10 cellular contexts compared by ENCODE assay signal in the genomic region with DNA sequence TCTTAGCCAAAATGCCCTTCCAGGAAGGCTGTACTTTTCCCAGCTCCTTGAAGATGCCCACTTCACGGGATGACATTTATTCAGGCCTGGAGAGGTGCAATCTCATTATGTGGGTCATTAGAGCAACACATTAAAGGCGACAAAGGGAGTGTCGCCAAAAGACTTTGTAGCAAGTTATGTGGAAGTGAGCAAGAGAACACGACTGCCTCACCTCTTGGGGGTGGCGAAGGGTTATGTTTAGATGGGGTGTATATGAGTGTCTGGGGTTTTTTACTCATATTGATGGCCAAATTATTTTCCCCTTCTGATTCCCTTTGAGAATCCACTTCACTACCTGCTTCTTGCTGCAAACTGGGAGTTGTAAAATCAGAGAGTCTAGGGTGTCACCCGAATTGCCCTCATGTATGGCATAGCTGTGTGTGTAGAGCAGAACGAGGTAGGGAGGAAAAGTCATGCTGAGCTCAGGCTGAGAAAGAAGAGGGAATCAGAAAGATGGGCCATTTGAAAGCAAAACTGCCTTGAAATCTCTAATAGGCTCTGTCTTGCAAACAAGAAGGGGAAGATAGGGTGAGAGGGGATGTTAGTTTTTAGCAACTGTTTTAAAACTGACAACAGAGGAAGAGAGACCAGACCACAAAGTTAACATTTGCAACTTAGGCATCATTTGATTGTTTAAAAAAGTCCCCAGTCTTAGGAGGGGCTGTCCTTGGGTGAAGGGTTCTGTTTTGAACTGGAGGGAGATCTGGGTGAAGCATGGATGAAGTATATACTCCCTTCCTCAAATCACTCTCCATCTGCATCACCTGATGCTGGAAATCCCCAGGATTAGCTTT.
A peak's percentile ranks its signal among the peaks of the same experiment; 100 is the strongest.
DNase-seq lines count a peak whose midpoint lies in the region; ATAC-seq and TF ChIP-seq lines count a peak whose summit lies in the region.
"Had no signal": no experiment of that assay in that cellular context is flagged by ENCODE, and none has a peak within 500 bp of the region (broad histone marks: within the 10 kb centered on the region; RNA-seq: fewer than 3 reads in every experiment).

No MANE protein-coding gene starts in this region.

- intact Hi-C loops in activated B cell treated with CpG ODN at 0.5 μM for 24 hours (cut with micrococcal nuclease): loop anchor here (1.0 kb wide), 4 partner anchors 15 to 95 kb away; no protein-coding TSS in a partner anchor
- intact Hi-C loops in left ventricle myocardium superior (cut with micrococcal nuclease): loop anchor here (10.0 kb wide), 1 partner anchor 557 kb away; no protein-coding TSS in a partner anchor

- DNase-seq in GM10248 (ENCODE audit: extremely low spot score) (peak; percentile 56), activated B cell treated with CpG ODN at 0.5 μM for 24 hours (no peak), foreskin fibroblast (no peak), foreskin keratinocyte (no peak), left ventricle myocardium superior (no peak), superior temporal gyrus (ENCODE audit: extremely low spot score) (no peak)
- DNase-seq: lower lobe of right lung; stimulated activated CD4-positive, alpha-beta T cell treated with anti-CD3 and anti-CD28 coated beads, Interleukin-12 subunit alpha, Interleukin-12 subunit beta, amount 100 ng/mL, for 4 hours had no signal

- H3K9me3 Mint-ChIP-seq in activated B cell treated with CpG ODN at 0.5 μM for 24 hours: no peaks in the 10 kb centered on the region

- H3K4me1 ChIP-seq in foreskin keratinocyte: no peaks in the 10 kb centered on the region
- H3K4me1 ChIP-seq: lower lobe of right lung had no signal

- POLR2A ChIA-PET in GM10248 (lab: Yijun Ruan, JAX) (interaction anchor here (1.0 to 1.2 kb wide), 2 partner anchors 16 to 17 kb away, joined by 3 read pairs; no protein-coding TSS in a partner anchor), activated B cell treated with CpG ODN at 0.5 μM for 24 hours (lab: Charles Lee) (interaction anchor here (0.5 to 4.9 kb wide), 11 partner anchors 13 to 1531 kb away, joined by 3 to 36 read pairs (median 6); no protein-coding TSS in a partner anchor)

- ATAC-seq in GM19328 (IDR thresholded peaks at IDR 0.05; ENCODE audit: unreplicated experiment): peak; percentile 61
- peak; percentile 65 for ATAC-seq in HG02938 (IDR thresholded peaks at IDR 0.05; ENCODE audit: unreplicated experiment)
- peak; percentile 81 for ATAC-seq in activated B cell treated with CpG ODN at 0.5 μM for 24 hours (ENCODE audit: low read depth)
- no peak for ATAC-seq in foreskin keratinocyte
- ATAC-seq in left ventricle myocardium superior: no peak
- ATAC-seq: lower lobe of right lung had no signal

- no peak for TF ChIP-seq CTCF in GM10248 (IDR thresholded peaks at IDR 0.05; ENCODE audit: control extremely low read depth, extremely low read depth, low read depth, missing control alignments)
- TF ChIP-seq CTCF in activated B cell treated with CpG ODN at 0.5 μM for 24 hours (IDR thresholded peaks at IDR 0.05): no peak
- TF ChIP-seq CTCF in foreskin fibroblast (IDR thresholded peaks at IDR 0.05; ENCODE audit: low read depth, low read length): no peak
- TF ChIP-seq CTCF in foreskin keratinocyte (conservative IDR thresholded peaks at IDR 0.05): no peak

- H3K27me3 Mint-ChIP-seq in activated B cell treated with CpG ODN at 0.5 μM for 24 hours: no peaks in the 10 kb centered on the region

- H3K4me1 Mint-ChIP-seq in activated B cell treated with CpG ODN at 0.5 μM for 24 hours: peaks cover 64% of the 10 kb centered on the region

- no peaks in the 10 kb centered on the region for H3K36me3 Mint-ChIP-seq in activated B cell treated with CpG ODN at 0.5 μM for 24 hours (ENCODE audit: low read depth)

- H3K4me3 Mint-ChIP-seq in activated B cell treated with CpG ODN at 0.5 μM for 24 hours: peak overlapping the region; percentile 76

- peaks cover 3% of the 10 kb centered on the region for H3K27me3 ChIP-seq in foreskin keratinocyte

- CTCF ChIA-PET in GM10248 (lab: Yijun Ruan, JAX) (interaction anchor here (1.2 to 2.3 kb wide), 7 partner anchors 8 to 95 kb away, joined by 3 to 8 read pairs (median 3); no protein-coding TSS in a partner anchor), activated B cell treated with CpG ODN at 0.5 μM for 24 hours (lab: Charles Lee) (interaction anchor here (0.6 to 2.0 kb wide), 5 partner anchors 12 to 560 kb away, joined by 3 to 10 read pairs (median 3); no protein-coding TSS in a partner anchor)

- no peak overlapping the region for H3K4me3 ChIP-seq in foreskin fibroblast (ENCODE audit: low read depth in 1 of 2, low read length in 2 of 2)
- H3K4me3 ChIP-seq: lower lobe of right lung had no signal

- no peak overlapping the region for H3K27ac ChIP-seq in foreskin keratinocyte
- H3K27ac ChIP-seq: lower lobe of right lung had no signal

- peak overlapping the region; percentile 96 for H3K27ac Mint-ChIP-seq in activated B cell treated with CpG ODN at 0.5 μM for 24 hours

Comparison
In these comparisons a context has a peak if more than half of its experiments do, and no peak if none do; other contexts are left out.
1. ATAC-seq: peak in GM19328 (single experiment), HG02938 (single experiment) and activated B cell treated with CpG ODN at 0.5 μM for 24 hours (single experiment); none in foreskin keratinocyte (single experiment) and left ventricle myocardium superior (single experiment).